ENCODE assay signal across 8 cellular contexts in the genomic region with DNA sequence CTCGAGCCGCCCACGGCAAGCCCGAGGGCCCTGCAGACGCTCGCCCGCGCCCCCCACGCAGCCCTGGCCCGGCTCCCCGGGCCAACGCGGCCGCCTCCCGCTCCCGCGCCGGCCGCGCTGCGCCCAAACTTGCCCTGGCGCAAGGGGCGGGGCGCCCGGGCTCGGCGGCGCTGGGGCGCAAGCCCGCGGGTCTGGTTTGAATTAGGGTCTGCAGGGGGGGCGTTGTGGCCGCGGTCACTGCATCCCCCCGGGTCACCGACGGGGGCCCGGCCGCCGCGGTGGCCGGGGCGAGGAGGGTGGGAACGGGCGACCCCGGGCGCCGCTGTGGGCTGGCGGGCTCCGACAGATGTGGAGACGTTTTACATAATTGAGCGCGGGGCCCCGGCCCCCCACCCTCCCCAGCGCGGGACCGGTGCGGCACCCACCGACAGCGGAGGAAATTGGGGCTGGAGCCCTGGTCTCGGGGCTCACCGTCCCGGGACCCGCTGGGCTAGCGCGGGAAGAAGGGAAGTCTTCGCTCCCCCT. TPM values are rescaled to one million over a fixed set of nuclear protein-coding genes. Genes with fewer than 3 reads are reported as not detected.
DNase-seq lines count a peak whose midpoint lies in the region; ATAC-seq and TF ChIP-seq lines count a peak whose summit lies in the region.

No MANE protein-coding gene starts in this region.

- no peaks in the 10 kb centered on the region for H3K9me3 ChIP-seq in body of pancreas
- H3K9me3 ChIP-seq in lower lobe of right lung, result no peaks in the 10 kb centered on the region

- peak overlapping the region; percentile 49 to 70 for H3K4me3 ChIP-seq in body of pancreas
- peak overlapping the region; percentile 70 for H3K4me3 ChIP-seq in lower lobe of right lung

- TF ChIP-seq CTCF in body of pancreas (IDR thresholded peaks at IDR 0.05) (no peak), lower lobe of right lung (IDR thresholded peaks at IDR 0.05) (no peak)

- intact Hi-C loops in body of pancreas (cut with DNase I), result no loop called here
- intact Hi-C loops in lower lobe of right lung (cut with DNase I), result no loop called here

- H3K27me3 ChIP-seq in body of pancreas, result no peaks in the 10 kb centered on the region
- peaks cover 35% of the 10 kb centered on the region for H3K27me3 ChIP-seq in lower lobe of right lung (ENCODE audit: low read depth)

- 0% methylated on average over 41 of the region's 67 CpGs; no CpG with 5 or more reads in 1 of the 2 donors for WGBS in body of pancreas, 2 donors

- H3K4me1 ChIP-seq in body of pancreas (peaks cover 29% of the 10 kb centered on the region), lower lobe of right lung (peaks cover 29% of the 10 kb centered on the region)

- H3K27ac ChIP-seq in body of pancreas (peak overlapping the region; percentile 43 to 88 (median 78)), lower lobe of right lung (peak overlapping the region; percentile 82)

- DNase-seq in body of pancreas (no peak), lower lobe of right lung (no peak), mucosa of gallbladder (ENCODE audit: low spot score) (no peak), epidermal melanocyte (ENCODE audit: insufficient read length, low spot score) (no peak), T-helper 9 cell (no peak)

- H3K36me3 ChIP-seq in body of pancreas (replicated peaks in 1 of 2; ENCODE audit: insufficient read depth in 1 of 2, low read depth in 2 of 2) (no peaks in the 10 kb centered on the region), lower lobe of right lung (no peaks in the 10 kb centered on the region)

- TF ChIP-seq POLR2A in body of pancreas (IDR thresholded peaks at IDR 0.05), result peak in 1 of 3 donors; percentile 3

- ATAC-seq in GM18867 (IDR thresholded peaks at IDR 0.05; ENCODE audit: unreplicated experiment) (peak; percentile 30), HG03095 (IDR thresholded peaks at IDR 0.05; ENCODE audit: unreplicated experiment) (peak; percentile 22), body of pancreas (peak; percentile 43), lower lobe of right lung (peak; percentile 40 to 56), HG02884 (IDR thresholded peaks at IDR 0.05; ENCODE audit: unreplicated experiment) (no peak)

RNA-seq across cellular contexts. Expression of a gene that starts 0.7 kb away (rescaled TPM):
- total RNA-seq in body of pancreas (10 to 100 TPM; 24.7 to 53.2 TPM), lower lobe of right lung (90.0 TPM), mucosa of gallbladder (1,059 TPM)

Comparison
In these comparisons a context has a peak if more than half of its experiments do, and no peak if none do; other contexts are left out.
1. RNA of a gene that starts 0.7 kb away (total RNA-seq): 1,059 TPM in mucosa of gallbladder (single experiment); 90.0 TPM in lower lobe of right lung (single experiment) and 24.7 to 53.2 TPM in body of pancreas; every median in the first group is over 10 times any median in the second.